Comparison of ENCODE assay signal across 1 cellular context in the genomic region with DNA sequence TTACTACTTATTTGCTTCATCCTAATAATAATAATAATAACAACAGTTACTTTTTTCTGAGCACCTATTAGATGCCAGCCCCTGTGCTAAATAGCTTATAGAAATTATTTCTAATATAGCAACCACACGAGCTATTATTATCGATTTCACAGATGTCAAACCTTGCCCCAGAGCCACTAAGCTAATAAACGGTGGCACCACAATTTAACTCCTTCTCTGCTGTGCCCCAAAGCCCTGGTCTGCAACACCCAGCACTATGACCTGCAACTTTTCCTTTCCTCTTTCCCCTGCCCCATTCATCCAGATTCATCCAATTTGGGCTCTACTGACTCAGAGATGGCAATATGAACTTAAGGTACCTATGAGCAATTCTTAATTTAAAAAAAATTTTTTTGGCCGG.
TF ChIP-seq lines count a peak whose summit lies in the region.

No MANE protein-coding gene starts in this region.

TF ChIP-seq in IMR-90, 13 proteins besides CTCF, POLR2A, EP300 and RAD21:
- no peak for TF ChIP-seq MAFK (IDR thresholded peaks at IDR 0.05; ENCODE audit: low read depth, low read length)
